In genomic region chr3:161156936-161157335, GRCh38 we compare ENCODE assay signal across 29 cellular contexts.
"Had no signal": no experiment of that assay in that cellular context is flagged by ENCODE, and none has a peak within 500 bp of the region (broad histone marks: within the 10 kb centered on the region; RNA-seq: fewer than 3 reads in every experiment).

No MANE protein-coding gene starts in this region.

- FAIRE-seq: bronchial epithelial cell had no signal

- H3K27me3 ChIP-seq: ascending aorta, brain microvascular endothelial cell, dorsolateral prefrontal cortex, esophagus muscularis mucosa, gastroesophageal sphincter, heart right ventricle had no signal

- ATAC-seq: activated CD4-positive, CD25-positive, alpha-beta regulatory T cell treated with anti-CD3 and anti-CD28 coated beads, Interleukin-2, amount 50 U/mL, for 24 hours; activated CD8-positive, alpha-beta T cell treated with anti-CD3 and anti-CD28 coated beads for 36 hours; activated T-cell treated with anti-CD3 and anti-CD28 coated beads, Interleukin-2, amount 50 U/mL, for 4 hours; activated T-helper 17 cell treated with anti-CD3 and anti-CD28 coated beads, Interleukin-2, amount 50 U/mL, for 72 hours; gastroesophageal sphincter; heart right ventricle; T-helper 17 cell had no signal

- H3K4me1 ChIP-seq: ascending aorta, esophagus muscularis mucosa, gastroesophageal sphincter, heart right ventricle had no signal

- H3K27ac ChIP-seq: ascending aorta, brain microvascular endothelial cell, coronary artery, dorsolateral prefrontal cortex, esophagus muscularis mucosa, gastroesophageal sphincter, heart right ventricle, WERI-Rb-1 had no signal

- H3K4me3 ChIP-seq: ascending aorta, coronary artery, dorsolateral prefrontal cortex, esophagus muscularis mucosa, gastroesophageal sphincter, heart right ventricle had no signal

- H3K36me3 ChIP-seq: ascending aorta, brain microvascular endothelial cell, esophagus muscularis mucosa, gastroesophageal sphincter, heart right ventricle, WERI-Rb-1 had no signal

- H3K9me3 ChIP-seq: ascending aorta, esophagus muscularis mucosa, gastroesophageal sphincter, heart right ventricle had no signal

- DNase-seq: activated B cell treated with CpG ODN at 0.5 μM for 24 hours; activated CD4-positive, alpha-beta T cell treated with anti-CD3 and anti-CD28 coated beads for 48 hours; activated CD4-positive, alpha-beta T cell treated with anti-CD3 and anti-CD28 coated beads, Interleukin-2, amount 50 U/mL, for 1 hour; activated CD4-positive, alpha-beta T cell treated with anti-CD3 and anti-CD28 coated beads, Interleukin-2, amount 50 U/mL, for 48 hours; activated CD8-positive, alpha-beta memory T cell treated with anti-CD3 and anti-CD28 coated beads for 24 hours; activated CD8-positive, alpha-beta T cell treated with anti-CD3 and anti-CD28 coated beads for 36 hours; activated effector memory CD4-positive, alpha-beta T cell treated with Interleukin-2 at 50 U/mL for 16 hours; activated gamma-delta T cell treated with Interleukin-2 at 50 U/mL for 16 hours; activated naive CD4-positive, alpha-beta T cell treated with anti-CD3 and anti-CD28 coated beads, Interleukin-2, amount 50 U/mL, for 16 hours; activated naive CD4-positive, alpha-beta T cell treated with Interleukin-2 at 50 U/mL for 16 hours; activated T-cell treated with anti-CD3 and anti-CD28 coated beads, Interleukin-2, amount 50 U/mL, for 4 hours; brain microvascular endothelial cell; dorsolateral prefrontal cortex; effector memory CD4-positive, alpha-beta T cell; endodermal cell; erythroblast; foreskin melanocyte; heart right ventricle; T-helper 1 cell; T-helper 17 cell; T1000; WERI-Rb-1 had no signal
